Comparison of ENCODE assay signal across 1 cellular context in genomic region chr3:16401273-16401672, GRCh38.
TF ChIP-seq lines count a peak whose summit lies in the region.

No MANE protein-coding gene starts in this region.

TF ChIP-seq in GM12878, 131 proteins besides CTCF, POLR2A, EP300 and RAD21 (continued from another document):
- TF ChIP-seq CUX1 (IDR thresholded peaks at IDR 0.05; ENCODE audit: insufficient replicate concordance, low read depth, low read length) (no peak), CEBPB (IDR thresholded peaks at IDR 0.05; ENCODE audit: borderline replicate concordance in 1 of 2, low read depth in 2 of 2, low read length in 2 of 2) (no peak), MTA2 (IDR thresholded peaks at IDR 0.05; ENCODE audit: low read depth) (no peak), FOXK2 (IDR thresholded peaks at IDR 0.05) (no peak), MTA3 (IDR thresholded peaks at IDR 0.05; ENCODE audit: borderline replicate concordance, low read length) (no peak), SMAD1 (IDR thresholded peaks at IDR 0.05; ENCODE audit: low read depth, partially characterized antibody) (no peak), STAT3 (IDR thresholded peaks at IDR 0.05; ENCODE audit: low read depth, low read length) (no peak), MLLT1 (IDR thresholded peaks at IDR 0.05) (no peak), HCFC1 (IDR thresholded peaks at IDR 0.05; ENCODE audit: low read length) (no peak), ZBTB4 (CRISPR knock-in tag; IDR thresholded peaks at IDR 0.05) (no peak), TCF7 (IDR thresholded peaks at IDR 0.05; ENCODE audit: borderline replicate concordance) (no peak)
